11 cellular contexts compared by ENCODE assay signal in the genomic region with DNA sequence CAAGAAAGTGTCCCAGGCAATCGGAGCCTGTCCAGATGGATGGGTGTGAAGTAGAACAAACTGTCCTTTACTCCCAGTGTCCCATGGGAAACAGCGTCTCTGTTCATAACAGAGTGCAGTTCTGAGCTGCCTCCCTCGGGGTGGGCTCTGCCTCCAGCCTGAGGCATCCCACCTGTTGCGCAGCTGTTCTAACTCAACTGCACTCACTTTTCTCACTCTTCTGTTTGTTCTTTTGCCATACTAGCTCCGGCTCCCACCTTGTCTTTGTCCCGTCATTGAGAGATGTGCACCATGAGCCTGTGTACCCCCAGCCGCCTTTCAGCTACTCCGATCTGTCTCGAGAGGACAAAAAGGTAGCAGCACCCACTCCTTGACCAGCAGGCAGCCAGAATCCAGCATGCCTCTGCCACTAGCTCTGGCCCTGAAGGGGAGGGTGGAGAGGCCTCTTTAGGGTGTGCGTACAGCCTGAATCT. TPM values are rescaled to one million over a fixed set of nuclear protein-coding genes. Genes with fewer than 3 reads are reported as not detected.
DNase-seq lines count a peak whose midpoint lies in the region; ATAC-seq and TF ChIP-seq lines count a peak whose summit lies in the region.
"Had no signal": no experiment of that assay in that cellular context is flagged by ENCODE, and none has a peak within 500 bp of the region (broad histone marks: within the 10 kb centered on the region; RNA-seq: fewer than 3 reads in every experiment).

No MANE protein-coding gene starts in this region.

- H3K36me3 Mint-ChIP-seq in progenitor cell of endocrine pancreas (ENCODE audit: insufficient read depth): peaks cover 23% of the 10 kb centered on the region

- H3K4me3 Mint-ChIP-seq in progenitor cell of endocrine pancreas (ENCODE audit: low read depth): no peak overlapping the region

- ATAC-seq in Right ventricle myocardium inferior (peak; percentile 58), left ventricle myocardium superior (peak; percentile 44), HG03025 (IDR thresholded peaks at IDR 0.05; ENCODE audit: low FRiP score, unreplicated experiment) (no peak)

- H3K9me3 Mint-ChIP-seq in progenitor cell of endocrine pancreas (ENCODE audit: low read depth): no peaks in the 10 kb centered on the region

- no peak for TF ChIP-seq CTCF in progenitor cell of endocrine pancreas (IDR thresholded peaks at IDR 0.05; ENCODE audit: unreplicated experiment)

- intact Hi-C loops in Right ventricle myocardium inferior (cut with DNase I) (no loop called here), cardiac septum (cut with DNase I) (no loop called here), left ventricle myocardium superior (cut with micrococcal nuclease) (no loop called here)

- H3K27me3 Mint-ChIP-seq in progenitor cell of endocrine pancreas: no peaks in the 10 kb centered on the region

- peak overlapping the region; percentile 74 for H3K27ac Mint-ChIP-seq in progenitor cell of endocrine pancreas

- DNase-seq in Right ventricle myocardium inferior (ENCODE audit: missing footprints): peak; percentile 85
- DNase-seq in cardiac septum (ENCODE audit: low spot score): no peak
- peak; percentile 84 for DNase-seq in left ventricle myocardium superior
- DNase-seq in progenitor cell of endocrine pancreas (ENCODE audit: low spot score, unreplicated experiment): no peak
- DNase-seq in cerebellar cortex (ENCODE audit: low spot score): no peak
- DNase-seq in RPMI8226: no peak
- no peak for DNase-seq in iPS-NIHi11 (ENCODE audit: low spot score)
- DNase-seq: activated CD4-positive, CD25-positive, alpha-beta regulatory T cell; activated T-cell treated with anti-CD3 and anti-CD28 coated beads for 4 hours; NCI-H2081 treated with DMSO at 0.1 percent for 48 hours had no signal

- peaks cover 2% of the 10 kb centered on the region for H3K4me1 Mint-ChIP-seq in progenitor cell of endocrine pancreas (ENCODE audit: low read depth)

RNA-seq across cellular contexts. Expression of a gene that starts 20.7 kb away (rescaled TPM):
- total RNA-seq in Right ventricle myocardium inferior (16.7 TPM), cardiac septum (3.6 TPM), left ventricle myocardium superior (13.0 TPM), progenitor cell of endocrine pancreas (5.3 and 5.9 TPM in 2 replicates)

RNA-seq across cellular contexts. Expression of a gene that starts 32.2 kb away (rescaled TPM):
- total RNA-seq in Right ventricle myocardium inferior (2.9 TPM), cardiac septum (3.5 TPM), left ventricle myocardium superior (3.5 TPM), progenitor cell of endocrine pancreas (24.4 and 27.4 TPM in 2 replicates)

RNA-seq across cellular contexts. Expression of a gene that starts 39.7 kb away (rescaled TPM):
- total RNA-seq in Right ventricle myocardium inferior (51.6 TPM), cardiac septum (46.2 TPM), left ventricle myocardium superior (53.9 TPM), progenitor cell of endocrine pancreas (81.9 and 96.5 TPM in 2 replicates)

Comparison
In these comparisons a context has a peak if more than half of its experiments do, and no peak if none do; other contexts are left out.
1. DNase-seq: peak in Right ventricle myocardium inferior (single experiment) and left ventricle myocardium superior (single experiment); none in cardiac septum (single experiment), progenitor cell of endocrine pancreas (single experiment), cerebellar cortex (single experiment), RPMI8226 (single experiment) and iPS-NIHi11 (single experiment).